ENCODE assay signal across 16 cellular contexts in the genomic region with DNA sequence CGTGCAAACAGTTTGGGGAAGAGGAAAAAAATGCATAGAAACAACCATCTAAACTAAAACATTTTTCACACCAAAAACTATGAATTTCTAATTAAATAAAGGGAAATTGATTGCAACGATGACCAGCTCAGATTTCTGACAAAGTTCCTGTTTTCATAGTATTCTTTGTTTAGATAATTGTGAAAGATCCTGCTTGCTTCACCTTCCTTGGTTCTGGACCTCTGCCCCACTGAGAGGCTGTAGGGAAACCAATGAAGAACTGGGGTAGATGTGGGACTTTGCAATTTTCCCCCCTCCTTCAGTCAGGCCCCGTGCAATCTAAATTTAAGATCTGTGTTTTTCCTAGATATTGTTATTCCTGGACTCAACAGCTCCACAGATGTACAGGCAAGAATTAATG.
"Had no signal": no experiment of that assay in that cellular context is flagged by ENCODE, and none has a peak within 500 bp of the region (broad histone marks: within the 10 kb centered on the region; RNA-seq: fewer than 3 reads in every experiment).

No MANE protein-coding gene starts in this region.

- H3K36me3 ChIP-seq: ovary had no signal

- H3K4me1 ChIP-seq: heart left ventricle, lower lobe of right lung had no signal

- ATAC-seq: esophagus mucosa, heart left ventricle, left lung, natural killer cell, right cardiac atrium had no signal

- H3K27ac ChIP-seq: dorsolateral prefrontal cortex, heart left ventricle, lower lobe of right lung, ovary had no signal

- H3K9me3 ChIP-seq: left lung, lower lobe of right lung, ovary had no signal

- H3K27me3 ChIP-seq: dorsolateral prefrontal cortex, heart left ventricle, left lung, ovary had no signal

- H3K4me3 ChIP-seq: dorsolateral prefrontal cortex, heart left ventricle, left lung, lower lobe of right lung, ovary, smooth muscle cell had no signal

- DNase-seq: cortex of kidney; dorsolateral prefrontal cortex; effector memory CD4-positive, alpha-beta T cell; heart left ventricle; hippocampal formation; left lung; lower lobe of right lung; natural killer cell; nucleus accumbens; ovary; right cardiac atrium; stimulated activated CD4-positive, alpha-beta T cell treated with anti-CD3 and anti-CD28 coated beads, Interleukin-2, amount 100 ng/mL, for 48 hours; stimulated activated naive CD4-positive, alpha-beta T cell treated with Interleukin-2 at 50 U/mL for 16 hours; trophoblast cell had no signal
